Comparison of ENCODE assay signal across 1 cellular context in the genomic region with DNA sequence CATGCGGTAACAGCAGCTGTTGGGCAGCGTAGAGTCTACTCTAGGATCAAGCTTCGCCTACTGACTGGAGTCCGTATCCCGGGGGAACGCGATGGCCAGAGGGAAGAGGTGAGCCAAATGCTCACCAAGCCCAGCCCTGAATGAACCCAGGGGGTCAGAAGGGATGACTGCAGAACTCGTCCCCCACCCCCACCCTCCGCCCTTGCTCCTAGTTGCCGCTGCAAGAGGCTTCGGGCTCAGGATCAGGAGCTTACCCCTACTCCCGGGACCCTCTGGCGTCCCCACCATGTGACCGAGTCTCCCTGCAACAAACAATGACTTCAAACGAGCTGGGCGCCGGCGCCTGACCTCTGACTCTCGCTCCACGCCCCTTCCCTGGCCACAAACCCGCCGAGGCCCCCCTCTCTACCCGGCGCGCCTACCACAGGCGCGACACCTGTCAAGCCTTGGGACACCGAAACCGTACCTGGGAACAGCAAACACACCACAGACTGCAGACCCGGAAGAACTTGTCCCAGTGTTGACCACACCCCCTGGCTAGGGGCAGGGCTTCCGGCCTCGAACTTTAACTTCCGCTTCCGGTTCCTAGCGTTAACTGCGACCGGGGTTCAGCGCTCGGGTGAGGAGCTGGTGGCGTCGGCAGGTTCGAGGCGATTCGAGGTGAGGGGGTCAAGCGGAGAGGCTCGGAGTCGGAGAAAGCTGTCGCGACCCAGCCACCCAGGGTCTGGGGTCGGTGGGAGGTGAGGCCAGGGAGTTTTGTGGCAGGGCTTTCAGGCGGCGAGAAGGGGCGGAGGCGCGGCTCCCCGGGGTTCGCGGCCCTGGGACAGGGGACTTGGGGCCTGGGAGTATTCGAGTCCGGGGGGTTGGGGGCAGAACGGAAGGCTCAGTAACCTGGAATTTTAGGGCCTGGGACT.
A peak's percentile ranks its signal among the peaks of the same experiment; 100 is the strongest.
TF ChIP-seq lines count a peak whose summit lies in the region.

Gene UBL5 (plus strand): TSS at position 594 of the 914 bp plus-strand sequence. CDS start 420 bp downstream, outside the sequence.

TF ChIP-seq in HepG2, 621 proteins besides CTCF, POLR2A, EP300 and RAD21 (continued from another document and continues in another):
- TF ChIP-seq ZBTB38 (CRISPR knock-in tag; IDR thresholded peaks at IDR 0.05) (no peak; the same call in 1 of the 2 replicates), ZNF615 (CRISPR knock-in tag; IDR thresholded peaks at IDR 0.05; ENCODE audit: borderline replicate concordance) (peak; percentile 57; the same call in 1 of the 2 replicates), MAZ (IDR thresholded peaks at IDR 0.05; ENCODE audit: borderline replicate concordance, low read depth, low read length) (0 out of 2 replicates have a peak, but pooled peaks have one; percentile 26), MAZ (CRISPR knock-in tag; IDR thresholded peaks at IDR 0.05; ENCODE audit: low read depth) (0 out of 2 replicates have a peak, but pooled peaks have one; percentile 44), MATR3 (CRISPR knock-in tag; IDR thresholded peaks at IDR 0.05) (no peak), ZNF12 (CRISPR knock-in tag; IDR thresholded peaks at IDR 0.05) (no peak), ZNF33B (CRISPR knock-in tag; IDR thresholded peaks at IDR 0.05) (no peak), PTBP1 (IDR thresholded peaks at IDR 0.05; ENCODE audit: low read depth, low read length, poor library complexity, severe bottlenecking) (peak; percentile 52), ZNF230 (CRISPR knock-in tag; IDR thresholded peaks at IDR 0.05) (peak; percentile 58; the same call in 1 of the 2 replicates), JDP2 (CRISPR knock-in tag; IDR thresholded peaks at IDR 0.05; ENCODE audit: borderline replicate concordance) (no peak), RNF2 (conservative IDR thresholded peaks at IDR 0.05; ENCODE audit: low read depth) (0 out of 2 replicates have a peak, but pooled peaks have one; percentile 33), ZSCAN20 (CRISPR knock-in tag; IDR thresholded peaks at IDR 0.05; ENCODE audit: borderline replicate concordance) (0 out of 2 replicates have a peak, but pooled peaks have one; percentile 24), ZBTB4 (CRISPR knock-in tag; IDR thresholded peaks at IDR 0.05; ENCODE audit: borderline replicate concordance) (no peak), SKI (IDR thresholded peaks at IDR 0.05; ENCODE audit: partially characterized antibody) (peak; percentile 55), ZSCAN12 (CRISPR knock-in tag; IDR thresholded peaks at IDR 0.05) (0 out of 2 replicates have a peak, but pooled peaks have one; percentile 15), ZNF781 (CRISPR knock-in tag; IDR thresholded peaks at IDR 0.05; ENCODE audit: borderline replicate concordance, not compliant biosample characterization) (peak; percentile 61), PAWR (CRISPR knock-in tag; IDR thresholded peaks at IDR 0.05; ENCODE audit: borderline replicate concordance) (no peak), ZNF207 (IDR thresholded peaks at IDR 0.05; ENCODE audit: borderline replicate concordance) (no peak), SMARCC2 (IDR thresholded peaks at IDR 0.05) (no peak), DR1 (CRISPR knock-in tag; IDR thresholded peaks at IDR 0.05) (peak; percentile 76), ZNF563 (CRISPR knock-in tag; IDR thresholded peaks at IDR 0.05) (peak; percentile 92), ZNF724P (CRISPR knock-in tag; IDR thresholded peaks at IDR 0.05; ENCODE audit: borderline replicate concordance) (peak; percentile 51; the same call in 1 of the 2 replicates), ATF6 (CRISPR knock-in tag; conservative IDR thresholded peaks at IDR 0.05) (peak; percentile 97; the same call in 1 of the 2 replicates), RXRB (CRISPR knock-in tag; IDR thresholded peaks at IDR 0.05; ENCODE audit: borderline replicate concordance) (peak; percentile 70), BRD4 (CRISPR knock-in tag; IDR thresholded peaks at IDR 0.05) (no peak), MZF1 (CRISPR knock-in tag; IDR thresholded peaks at IDR 0.05; ENCODE audit: borderline replicate concordance) (no peak), ZNF143 (CRISPR knock-in tag; IDR thresholded peaks at IDR 0.05) (peak; percentile 68), KDM2A (CRISPR knock-in tag; IDR thresholded peaks at IDR 0.05; ENCODE audit: borderline replicate concordance, low read depth) (peak; percentile 83; the same call in 1 of the 2 replicates), SOX5 (CRISPR knock-in tag; IDR thresholded peaks at IDR 0.05; ENCODE audit: borderline replicate concordance) (no peak), MIXL1 (CRISPR knock-in tag; IDR thresholded peaks at IDR 0.05) (peak; percentile 68; the same call in 1 of the 2 replicates), RFXAP (CRISPR knock-in tag; IDR thresholded peaks at IDR 0.05; ENCODE audit: borderline replicate concordance) (no peak; the same call in 1 of the 2 replicates), PRDM10 (CRISPR knock-in tag; IDR thresholded peaks at IDR 0.05; ENCODE audit: low read depth) (0 out of 2 replicates have a peak, but pooled peaks have one; percentile 61), RBM22 (optimal IDR thresholded peaks at IDR 0.05; ENCODE audit: low read length) (no peak), FOXA1 (IDR thresholded peaks at IDR 0.05) (no peak), FOXA1 (CRISPR knock-in tag; IDR thresholded peaks at IDR 0.05) (peak; percentile 66; the same call in 1 of the 2 replicates), SMAD3 (CRISPR knock-in tag; IDR thresholded peaks at IDR 0.05) (peak; percentile 70; the same call in 1 of the 2 replicates), TAF1 (CRISPR knock-in tag; IDR thresholded peaks at IDR 0.05) (peak; percentile 81; the same call in 1 of the 2 replicates), FOXO1 (CRISPR knock-in tag; IDR thresholded peaks at IDR 0.05) (peak; percentile 74; the same call in 1 of the 2 replicates), TCF7 (IDR thresholded peaks at IDR 0.05; ENCODE audit: low read depth) (peak; percentile 24; the same call in 1 of the 2 replicates)
- TF ChIP-seq, protein P1, sequence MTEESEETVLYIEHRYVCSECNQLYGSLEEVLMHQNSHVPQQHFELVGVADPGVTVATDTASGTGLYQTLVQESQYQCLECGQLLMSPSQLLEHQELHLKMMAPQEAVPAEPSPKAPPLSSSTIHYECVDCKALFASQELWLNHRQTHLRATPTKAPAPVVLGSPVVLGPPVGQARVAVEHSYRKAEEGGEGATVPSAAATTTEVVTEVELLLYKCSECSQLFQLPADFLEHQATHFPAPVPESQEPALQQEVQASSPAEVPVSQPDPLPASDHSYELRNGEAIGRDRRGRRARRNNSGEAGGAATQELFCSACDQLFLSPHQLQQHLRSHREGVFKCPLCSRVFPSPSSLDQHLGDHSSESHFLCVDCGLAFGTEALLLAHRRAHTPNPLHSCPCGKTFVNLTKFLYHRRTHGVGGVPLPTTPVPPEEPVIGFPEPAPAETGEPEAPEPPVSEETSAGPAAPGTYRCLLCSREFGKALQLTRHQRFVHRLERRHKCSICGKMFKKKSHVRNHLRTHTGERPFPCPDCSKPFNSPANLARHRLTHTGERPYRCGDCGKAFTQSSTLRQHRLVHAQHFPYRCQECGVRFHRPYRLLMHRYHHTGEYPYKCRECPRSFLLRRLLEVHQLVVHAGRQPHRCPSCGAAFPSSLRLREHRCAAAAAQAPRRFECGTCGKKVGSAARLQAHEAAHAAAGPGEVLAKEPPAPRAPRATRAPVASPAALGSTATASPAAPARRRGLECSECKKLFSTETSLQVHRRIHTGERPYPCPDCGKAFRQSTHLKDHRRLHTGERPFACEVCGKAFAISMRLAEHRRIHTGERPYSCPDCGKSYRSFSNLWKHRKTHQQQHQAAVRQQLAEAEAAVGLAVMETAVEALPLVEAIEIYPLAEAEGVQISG (CRISPR knock-in tag; IDR thresholded peaks at IDR 0.05): peak; percentile 94
- TF ChIP-seq, protein P2, sequence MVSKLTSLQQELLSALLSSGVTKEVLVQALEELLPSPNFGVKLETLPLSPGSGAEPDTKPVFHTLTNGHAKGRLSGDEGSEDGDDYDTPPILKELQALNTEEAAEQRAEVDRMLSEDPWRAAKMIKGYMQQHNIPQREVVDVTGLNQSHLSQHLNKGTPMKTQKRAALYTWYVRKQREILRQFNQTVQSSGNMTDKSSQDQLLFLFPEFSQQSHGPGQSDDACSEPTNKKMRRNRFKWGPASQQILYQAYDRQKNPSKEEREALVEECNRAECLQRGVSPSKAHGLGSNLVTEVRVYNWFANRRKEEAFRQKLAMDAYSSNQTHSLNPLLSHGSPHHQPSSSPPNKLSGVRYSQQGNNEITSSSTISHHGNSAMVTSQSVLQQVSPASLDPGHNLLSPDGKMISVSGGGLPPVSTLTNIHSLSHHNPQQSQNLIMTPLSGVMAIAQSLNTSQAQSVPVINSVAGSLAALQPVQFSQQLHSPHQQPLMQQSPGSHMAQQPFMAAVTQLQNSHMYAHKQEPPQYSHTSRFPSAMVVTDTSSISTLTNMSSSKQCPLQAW (CRISPR knock-in tag; IDR thresholded peaks at IDR 0.05): peak; percentile 84
- TF ChIP-seq, protein P3, sequence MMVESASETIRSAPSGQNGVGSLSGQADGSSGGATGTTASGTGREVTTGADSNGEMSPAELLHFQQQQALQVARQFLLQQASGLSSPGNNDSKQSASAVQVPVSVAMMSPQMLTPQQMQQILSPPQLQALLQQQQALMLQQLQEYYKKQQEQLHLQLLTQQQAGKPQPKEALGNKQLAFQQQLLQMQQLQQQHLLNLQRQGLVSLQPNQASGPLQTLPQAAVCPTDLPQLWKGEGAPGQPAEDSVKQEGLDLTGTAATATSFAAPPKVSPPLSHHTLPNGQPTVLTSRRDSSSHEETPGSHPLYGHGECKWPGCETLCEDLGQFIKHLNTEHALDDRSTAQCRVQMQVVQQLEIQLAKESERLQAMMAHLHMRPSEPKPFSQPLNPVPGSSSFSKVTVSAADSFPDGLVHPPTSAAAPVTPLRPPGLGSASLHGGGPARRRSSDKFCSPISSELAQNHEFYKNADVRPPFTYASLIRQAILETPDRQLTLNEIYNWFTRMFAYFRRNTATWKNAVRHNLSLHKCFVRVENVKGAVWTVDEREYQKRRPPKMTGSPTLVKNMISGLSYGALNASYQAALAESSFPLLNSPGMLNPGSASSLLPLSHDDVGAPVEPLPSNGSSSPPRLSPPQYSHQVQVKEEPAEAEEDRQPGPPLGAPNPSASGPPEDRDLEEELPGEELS (CRISPR knock-in tag; IDR thresholded peaks at IDR 0.05): peak; percentile 52; the same call in 1 of the 2 replicates
- TF ChIP-seq, protein P4, sequence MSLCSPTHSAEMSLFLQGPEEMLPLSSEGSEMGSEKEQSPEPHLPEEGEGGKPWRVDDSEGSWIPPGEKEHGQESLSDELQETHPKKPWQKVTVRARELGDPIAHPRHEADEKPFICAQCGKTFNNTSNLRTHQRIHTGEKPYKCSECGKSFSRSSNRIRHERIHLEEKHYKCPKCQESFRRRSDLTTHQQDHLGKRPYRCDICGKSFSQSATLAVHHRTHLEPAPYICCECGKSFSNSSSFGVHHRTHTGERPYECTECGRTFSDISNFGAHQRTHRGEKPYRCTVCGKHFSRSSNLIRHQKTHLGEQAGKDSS (CRISPR knock-in tag; IDR thresholded peaks at IDR 0.05; ENCODE audit: borderline replicate concordance, low read depth): no peak
